Comparison of ENCODE assay signal across 17 cellular contexts in the genomic region with DNA sequence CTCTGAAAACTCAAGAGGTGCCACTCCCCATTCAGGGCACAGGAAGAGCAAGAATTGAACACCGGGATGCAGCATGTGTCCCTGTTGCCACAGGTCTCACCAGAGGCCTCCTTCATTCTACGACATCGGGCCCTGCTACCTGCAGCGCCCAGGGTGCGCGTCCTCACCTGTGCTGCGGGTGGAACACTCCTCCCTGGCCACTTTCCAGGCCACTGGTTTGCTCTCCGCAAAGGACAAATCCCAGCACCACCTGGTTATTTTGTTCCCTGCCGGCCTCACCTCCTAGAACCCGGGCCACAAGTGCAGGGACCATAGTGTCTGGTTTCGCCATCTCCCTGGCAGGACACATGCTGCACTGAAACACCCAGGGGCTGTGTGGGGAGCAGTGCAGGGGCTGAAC.
"Had no signal": no experiment of that assay in that cellular context is flagged by ENCODE, and none has a peak within 500 bp of the region (broad histone marks: within the 10 kb centered on the region; RNA-seq: fewer than 3 reads in every experiment).

No MANE protein-coding gene starts in this region.

- H3K27me3 Mint-ChIP-seq: activated CD4-positive, alpha-beta T cell treated with anti-CD3 and anti-CD28 coated beads for 36 hours; activated CD8-positive, alpha-beta memory T cell treated with anti-CD3 and anti-CD28 coated beads, Interleukin-2, amount 10 ng/mL, durations not matched to agents 7 days and 5 days had no signal

- H3K4me3 ChIP-seq: lower lobe of right lung had no signal

- H3K9me3 Mint-ChIP-seq: natural killer cell, WTC11 had no signal

- H3K9me3 ChIP-seq: lower lobe of right lung had no signal

- H3K27ac ChIP-seq: brain microvascular endothelial cell, lower lobe of right lung had no signal

- FAIRE-seq: frontal cortex, urothelium cell line had no signal

- H3K27ac Mint-ChIP-seq: activated CD4-positive, alpha-beta T cell treated with anti-CD3 and anti-CD28 coated beads for 36 hours; activated CD8-positive, alpha-beta memory T cell treated with anti-CD3 and anti-CD28 coated beads, Interleukin-2, amount 10 ng/mL, durations not matched to agents 7 days and 5 days; WTC11 had no signal

- H3K4me3 Mint-ChIP-seq: activated CD4-positive, alpha-beta T cell treated with anti-CD3 and anti-CD28 coated beads for 36 hours; activated CD8-positive, alpha-beta memory T cell treated with anti-CD3 and anti-CD28 coated beads, Interleukin-2, amount 10 ng/mL, durations not matched to agents 7 days and 5 days; natural killer cell; WTC11 had no signal

- ATAC-seq: activated CD4-positive, alpha-beta T cell treated with anti-CD3 and anti-CD28 coated beads for 36 hours; activated CD8-positive, alpha-beta memory T cell treated with anti-CD3 and anti-CD28 coated beads, Interleukin-2, amount 10 ng/mL, durations not matched to agents 7 days and 5 days; left colon; lower lobe of right lung; natural killer cell; WTC11 had no signal

- H3K27me3 ChIP-seq: brain microvascular endothelial cell had no signal

- DNase-seq: activated CD4-positive, alpha-beta T cell treated with anti-CD3 and anti-CD28 coated beads for 36 hours; activated CD4-positive, alpha-beta T cell treated with anti-CD3 and anti-CD28 coated beads, Interleukin-2, amount 50 U/mL, for 48 hours; activated CD8-positive, alpha-beta memory T cell treated with anti-CD3 and anti-CD28 coated beads, Interleukin-2, amount 10 ng/mL, durations not matched to agents 7 days and 5 days; activated naive CD4-positive, alpha-beta T cell; brain microvascular endothelial cell; cortex of kidney; hypothalamus; islet precursor cell; left colon; lower lobe of right lung; natural killer cell; posterior cingulate gyrus; retina; stimulated activated naive CD4-positive, alpha-beta T cell had no signal

- H3K36me3 Mint-ChIP-seq: natural killer cell had no signal
